Comparison of ENCODE assay signal across 28 cellular contexts in the genomic region with DNA sequence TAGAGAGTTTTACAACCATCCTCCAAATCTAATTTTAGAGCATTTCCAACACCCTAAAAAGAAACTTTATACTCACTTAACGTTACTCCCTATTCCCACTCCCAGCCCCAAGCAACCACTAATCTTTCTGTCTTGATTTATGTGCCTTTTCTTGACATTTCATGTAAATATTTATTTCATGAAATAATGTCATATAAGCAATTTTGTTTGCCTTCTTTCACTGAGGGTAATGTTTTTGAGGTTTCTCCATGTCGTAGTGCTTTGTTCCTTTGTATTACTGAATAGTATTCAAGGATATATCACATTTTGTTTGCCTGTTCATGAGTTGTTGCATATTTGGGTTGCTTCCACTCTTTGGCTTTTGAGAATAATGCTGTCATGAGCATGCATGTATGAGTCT.
"Had no signal": no experiment of that assay in that cellular context is flagged by ENCODE, and none has a peak within 500 bp of the region (broad histone marks: within the 10 kb centered on the region; RNA-seq: fewer than 3 reads in every experiment).

No MANE protein-coding gene starts in this region.

- H3K27me3 ChIP-seq: dorsolateral prefrontal cortex, gastrocnemius medialis, left lung had no signal

- H3K4me3 ChIP-seq: coronary artery, dorsolateral prefrontal cortex, esophagus squamous epithelium, gastrocnemius medialis, heart right ventricle, left lung, lower lobe of right lung, mucosa of descending colon had no signal

- ATAC-seq: esophagus mucosa, gastrocnemius medialis, heart right ventricle, left cardiac atrium, left lung, left ventricle myocardium superior, lower lobe of right lung, mucosa of descending colon had no signal

- H3K27ac ChIP-seq: coronary artery, dorsolateral prefrontal cortex, epithelial cell of prostate, esophagus squamous epithelium, gastrocnemius medialis, heart right ventricle, left lung, lower lobe of right lung had no signal

- H3K9me3 ChIP-seq: esophagus squamous epithelium, gastrocnemius medialis, lower lobe of right lung, mucosa of descending colon had no signal

- H3K4me1 ChIP-seq: esophagus squamous epithelium, gastrocnemius medialis, heart right ventricle, left lung, lower lobe of right lung had no signal

- DNase-seq: dermis blood vessel endothelial cell; dorsolateral prefrontal cortex; effector CD4-positive, alpha-beta T cell; effector memory CD4-positive, alpha-beta T cell; endodermal cell; erythroblast; esophagus squamous epithelium; foreskin fibroblast; foreskin melanocyte; gastrocnemius medialis; glutamatergic neuron; head of caudate nucleus; heart right ventricle; hippocampal formation; left cardiac atrium; left lung; left ventricle myocardium superior; lower lobe of right lung; mesenchymal stem cell; mucosa of descending colon; naive B cell had no signal

- H3K36me3 ChIP-seq: esophagus squamous epithelium, gastrocnemius medialis, heart right ventricle, left lung, lower lobe of right lung had no signal

- FAIRE-seq: colon, endometrium, islet of Langerhans, keratinocyte had no signal
